In genomic region chr2:87075796-87076252, GRCh38 we compare ENCODE assay signal across 2 cellular contexts.
TF ChIP-seq lines count a peak whose summit lies in the region.

No MANE protein-coding gene starts in this region.

TF ChIP-seq in H1, 55 proteins besides CTCF, POLR2A, EP300 and RAD21:
- peak; percentile 6; the same call in 1 of the 2 replicates for TF ChIP-seq TAF1 (IDR thresholded peaks at IDR 0.05; ENCODE audit: low read depth, low read length)

TF ChIP-seq in HepG2, 621 proteins besides CTCF, POLR2A, EP300 and RAD21:
- peak; percentile 39; the same call in 1 of the 2 replicates for TF ChIP-seq ZFY (CRISPR knock-in tag; IDR thresholded peaks at IDR 0.05)
TF ChIP-seq in HepG2: peak in this region for 1; not testable (repeated sequence) for 620.
